Comparison of ENCODE assay signal across 15 cellular contexts in genomic region chr12:42565633-42566032, GRCh38. TPM values are rescaled to one million over a fixed set of nuclear protein-coding genes. Genes with fewer than 3 reads are reported as not detected.
DNase-seq lines count a peak whose midpoint lies in the region; ATAC-seq and TF ChIP-seq lines count a peak whose summit lies in the region.
"Had no signal": no experiment of that assay in that cellular context is flagged by ENCODE, and none has a peak within 500 bp of the region (broad histone marks: within the 10 kb centered on the region; RNA-seq: fewer than 3 reads in every experiment).

No MANE protein-coding gene starts in this region.

- no peak overlapping the region for H2AK5ac ChIP-seq in mesendoderm (ENCODE audit: low read length)

- H3K9me3 Mint-ChIP-seq in chondrocyte (ENCODE audit: low read depth), result no peaks in the 10 kb centered on the region

- H3K27me3 Mint-ChIP-seq in chondrocyte (ENCODE audit: low read depth), result no peaks in the 10 kb centered on the region
- H3K27me3 Mint-ChIP-seq: B cell had no signal

- no peak overlapping the region for H3K4me3 Mint-ChIP-seq in chondrocyte (ENCODE audit: unreplicated experiment)
- H3K4me3 Mint-ChIP-seq: B cell had no signal

- no peak overlapping the region for H4K5ac ChIP-seq in mesendoderm (ENCODE audit: low read length)

- WGBS in mesendoderm (ENCODE audit: extremely low coverage, insufficient coverage, low lambda C conversion rate), result no CpG with 5 or more reads among the region's 5 CpGs

- peaks cover 9% of the 10 kb centered on the region for H3K36me3 Mint-ChIP-seq in chondrocyte (ENCODE audit: low read depth)

- no peak overlapping the region for H2BK5ac ChIP-seq in mesendoderm (ENCODE audit: low read length)

- no peak overlapping the region for H2BK15ac ChIP-seq in mesendoderm (replicated peaks; ENCODE audit: low read depth)

- H3K79me1 ChIP-seq in mesendoderm (ENCODE audit: low read length), result no peaks in the 10 kb centered on the region

- peaks cover 4% of the 10 kb centered on the region for H3K4me1 ChIP-seq in mesendoderm (ENCODE audit: control insufficient read depth, low read depth, low read length)
- H3K4me1 ChIP-seq: SJCRH30 had no signal

- H3K23ac ChIP-seq in mesendoderm (ENCODE audit: low read length), result no peak overlapping the region

- H3K4me2 ChIP-seq in mesendoderm (ENCODE audit: low read length), result no peak overlapping the region

- peak overlapping the region; percentile 12 for H3K9ac ChIP-seq in mesendoderm (ENCODE audit: low read length)

- DNase-seq in AG09309 (ENCODE audit: low read depth), result no peak
- DNase-seq in M059J (ENCODE audit: low read depth), result peak; percentile 28
- no peak for DNase-seq in chondrocyte (ENCODE audit: low spot score)
- DNase-seq in mesendoderm, result peak; percentile 54
- no peak for DNase-seq in T-helper 9 cell
- no peak for DNase-seq in activated CD8-positive, alpha-beta memory T cell treated with anti-CD3 and anti-CD28 coated beads, Interleukin-2, amount 50 U/mL, for 48 hours
- DNase-seq in NCI-H187 treated with DMSO at 0.1 percent for 48 hours (lab: John Stamatoyannopoulos, UW), result no peak
- DNase-seq: adrenal gland, KBM-7, NCI-H1694, NCI-H82, SJCRH30, upper lobe of left lung had no signal

- no peak overlapping the region for H4K8ac ChIP-seq in mesendoderm (ENCODE audit: low read depth, low read length)

- H3K79me2 ChIP-seq in mesendoderm (ENCODE audit: control insufficient read depth, insufficient read depth, low read length), result no peaks in the 10 kb centered on the region

- no peaks in the 10 kb centered on the region for H3K27me3 ChIP-seq in mesendoderm (ENCODE audit: insufficient read depth, low read length, poor library complexity)
- H3K27me3 ChIP-seq: adrenal gland, SJCRH30, upper lobe of left lung had no signal

- no peaks in the 10 kb centered on the region for H3K36me3 ChIP-seq in mesendoderm (ENCODE audit: control insufficient read depth, insufficient read depth, low read length)
- H3K36me3 ChIP-seq: adrenal gland, SJCRH30, upper lobe of left lung had no signal

- H3K27ac Mint-ChIP-seq in chondrocyte (ENCODE audit: unreplicated experiment), result peak overlapping the region; percentile 65
- H3K27ac Mint-ChIP-seq: B cell had no signal

- no peak overlapping the region for H3K4ac ChIP-seq in mesendoderm (ENCODE audit: low read depth, low read length)

- peak overlapping the region; percentile 68 for H3K56ac ChIP-seq in mesendoderm (ENCODE audit: low read length)

- no peak overlapping the region for H3K18ac ChIP-seq in mesendoderm (ENCODE audit: low read length)

- H3K4me3 ChIP-seq in AG09309 (ENCODE audit: control insufficient read depth, low read depth, low read length), result no peak overlapping the region
- H3K4me3 ChIP-seq in mesendoderm (ENCODE audit: low read length), result no peak overlapping the region
- H3K4me3 ChIP-seq: adrenal gland, SJCRH30, upper lobe of left lung had no signal

- H2BK120ac ChIP-seq in mesendoderm (ENCODE audit: low read depth, low read length), result no peak overlapping the region

- TF ChIP-seq CTCF in AG09309 (IDR thresholded peaks at IDR 0.05; ENCODE audit: control insufficient read depth, insufficient read depth, low read depth, low read length, missing control alignments) (peak; percentile 23), chondrocyte (IDR thresholded peaks at IDR 0.05) (peak; percentile 14)

- peaks cover 48% of the 10 kb centered on the region for H3K4me1 Mint-ChIP-seq in chondrocyte (ENCODE audit: low read depth)

- H3K27ac ChIP-seq in mesendoderm (ENCODE audit: low read depth, low read length), result no peak overlapping the region
- H3K27ac ChIP-seq: adrenal gland, SJCRH30 had no signal

- ATAC-seq in HG02852 (IDR thresholded peaks at IDR 0.05; ENCODE audit: unreplicated experiment), result no peak

RNA-seq across cellular contexts. Expression of gene PRICKLE1, which starts 23.9 kb away (rescaled TPM):
- 3.9 and 5.1 TPM in 2 replicates for total RNA-seq in M059J (2014; rRNA removed; shearing (Covaris generic))
- total RNA-seq in chondrocyte, result 30.3 to 62.8 TPM (median 32.0 TPM) in 3 replicates
- 3.9 TPM for polyA plus RNA-seq in mesendoderm (2013, experiment 1 of 2)
- 3.8 TPM for polyA plus RNA-seq in mesendoderm (2013, experiment 2 of 2)

Comparison
In these comparisons a context has a peak if more than half of its experiments do, and no peak if none do; other contexts are left out.
1. DNase-seq: peak in M059J (single experiment) and mesendoderm (single experiment); none in AG09309 (single experiment), chondrocyte (single experiment), T-helper 9 cell (single experiment), activated CD8-positive, alpha-beta memory T cell treated with anti-CD3 and anti-CD28 coated beads, Interleukin-2, amount 50 U/mL, for 48 hours (single experiment) and NCI-H187 treated with DMSO at 0.1 percent for 48 hours (single experiment).